Comparison of ENCODE assay signal across 8 cellular contexts in genomic region chr12:58919271-58920101, GRCh38. TPM values are rescaled to one million over a fixed set of nuclear protein-coding genes. Genes with fewer than 3 reads are reported as not detected.
DNase-seq lines count a peak whose midpoint lies in the region; ATAC-seq and TF ChIP-seq lines count a peak whose summit lies in the region.

No MANE protein-coding gene starts in this region.

- H3K27me3 ChIP-seq in Caco-2 (replicated peaks; ENCODE audit: control insufficient read depth, insufficient read depth, low read length): no peaks in the 10 kb centered on the region
- no peaks in the 10 kb centered on the region for H3K27me3 ChIP-seq in endocrine pancreas (ENCODE audit: control insufficient read depth, insufficient read depth, low read length)
- H3K27me3 ChIP-seq in uterus: no peaks in the 10 kb centered on the region

- TF ChIP-seq CTCF in Caco-2 (IDR thresholded peaks at IDR 0.05; ENCODE audit: insufficient read depth in 1 of 2, low read depth in 1 of 2, low read length in 1 of 2, severe bottlenecking in 1 of 2, unreplicated experiment in 1 of 2) (no peak), uterus (IDR thresholded peaks at IDR 0.05) (no peak)

- no TSS peak for BruUV-seq in Caco-2 (replicated peaks; lab: Mats Ljungman, UMichigan)

- peak; percentile 46 for ATAC-seq in GM21737 (IDR thresholded peaks at IDR 0.05; ENCODE audit: unreplicated experiment)
- ATAC-seq in memory B cell (ENCODE audit: low read depth): no peak
- no peak for ATAC-seq in HG03139 (IDR thresholded peaks at IDR 0.05; ENCODE audit: unreplicated experiment)
- no peak for ATAC-seq in HG03135 (IDR thresholded peaks at IDR 0.05; ENCODE audit: unreplicated experiment)

- POLR2A ChIA-PET in Caco-2 (lab: Charles Lee): no interaction called here

- H3K36me3 ChIP-seq in Caco-2 (ENCODE audit: control insufficient read depth, insufficient read depth, low read length): no peaks in the 10 kb centered on the region
- H3K36me3 ChIP-seq in endocrine pancreas (ENCODE audit: control insufficient read depth, insufficient read depth, low read length): no peaks in the 10 kb centered on the region
- no peaks in the 10 kb centered on the region for H3K36me3 ChIP-seq in uterus

- DNase-seq in Caco-2: peak in 1 of 2 experiments; percentile 15
- peak; percentile 56 for DNase-seq in NCI-H748 treated with DMSO at 0.1 percent for 48 hours (lab: John Stamatoyannopoulos, UW)
- no peak for DNase-seq in memory B cell (ENCODE audit: low spot score in 2 of 2)
- peak; percentile 36 to 49 for DNase-seq in uterus

- H3K4me1 Mint-ChIP-seq in Caco-2 (ENCODE audit: low read depth, unreplicated experiment): peaks cover 33% of the 10 kb centered on the region
- no peaks in the 10 kb centered on the region for H3K4me1 Mint-ChIP-seq in memory B cell

- H3K4me3 Mint-ChIP-seq in Caco-2 (ENCODE audit: unreplicated experiment): peak overlapping the region; percentile 91
- H3K4me3 Mint-ChIP-seq in memory B cell: peak overlapping the region; percentile 69

- H3K27ac Mint-ChIP-seq in Caco-2 (ENCODE audit: unreplicated experiment) (peak overlapping the region; percentile 82), memory B cell (no peak overlapping the region)

- peak overlapping the region; percentile 96 to 97 for H3K27ac ChIP-seq in uterus

- no peak for TF ChIP-seq POLR2A in uterus (IDR thresholded peaks at IDR 0.05)

- peak overlapping the region; percentile 96 for H3K9ac ChIP-seq in endocrine pancreas (ENCODE audit: control insufficient read depth, insufficient read depth, low read length)

- H3K36me3 Mint-ChIP-seq in Caco-2 (ENCODE audit: insufficient read depth, unreplicated experiment) (peaks cover 8% of the 10 kb centered on the region), memory B cell (no peaks in the 10 kb centered on the region)

- H3K4me1 ChIP-seq in Caco-2 (peaks cover 29% of the 10 kb centered on the region), endocrine pancreas (ENCODE audit: control insufficient read depth, insufficient read depth, low read length) (peaks cover 23% of the 10 kb centered on the region), uterus (peaks cover 0 to 4% of the 10 kb centered on the region in 2 donors)

- H3K27me3 Mint-ChIP-seq in Caco-2 (ENCODE audit: insufficient read depth, unreplicated experiment): no peaks in the 10 kb centered on the region
- H3K27me3 Mint-ChIP-seq in memory B cell: peaks cover 6% of the 10 kb centered on the region

- CTCF ChIA-PET in Caco-2 (lab: Charles Lee): interaction anchor here (0.6 to 1.5 kb wide), 3 partner anchors 115 to 379 kb away, joined by 3 to 5 read pairs (median 3); no protein-coding TSS in a partner anchor

- H3K9me3 Mint-ChIP-seq in Caco-2 (ENCODE audit: unreplicated experiment): no peaks in the 10 kb centered on the region
- H3K9me3 Mint-ChIP-seq in memory B cell: no peaks in the 10 kb centered on the region

- H3K4me3 ChIP-seq in Caco-2 (ENCODE audit: low read depth, low read length) (peak overlapping the region; percentile 59), endocrine pancreas (ENCODE audit: control insufficient read depth, insufficient read depth, low read length) (peak overlapping the region; percentile 86), uterus (peak overlapping the region; percentile 67 to 74)

- intact Hi-C loops in Caco-2 (cut with micrococcal nuclease; ENCODE audit: unreplicated experiment): loop anchor here (2.0 to 10.0 kb wide), 4 partner anchors 153 to 572 kb away; no protein-coding TSS in a partner anchor
- intact Hi-C loops in uterus (cut with DNase I; ENCODE audit: low total_unique reads): no loop called here

- H3K9me3 ChIP-seq in Caco-2 (no peaks in the 10 kb centered on the region), endocrine pancreas (ENCODE audit: control insufficient read depth, low read length) (no peaks in the 10 kb centered on the region), uterus (no peaks in the 10 kb centered on the region)

RNA-seq across cellular contexts. Expression of gene LRIG3, which starts 0.8 kb away (rescaled TPM):
- total RNA-seq in Caco-2 (2022) (19.1 and 19.8 TPM in 2 replicates), uterus (100 to 1,000 TPM in 1 of 4 donors, 10 to 100 TPM in 3; 42.0 to 103 (median 50.2) TPM)

Comparison
In these comparisons a context has a peak if more than half of its experiments do, and no peak if none do; other contexts are left out.
1. DNase-seq: peak in NCI-H748 treated with DMSO at 0.1 percent for 48 hours (single experiment) and uterus (2 of 2); none in memory B cell (0 of 2).
2. Peak in every context shown above with its lines, with median percentiles within 50 percentile points of each other: H3K4me3 ChIP-seq.